ENCODE assay signal across 23 cellular contexts in genomic region chr4:3676196-3676595, GRCh38.
DNase-seq lines count a peak whose midpoint lies in the region; ATAC-seq, FAIRE-seq and TF ChIP-seq lines count a peak whose summit lies in the region.
"Had no signal": no experiment of that assay in that cellular context is flagged by ENCODE, and none has a peak within 500 bp of the region (broad histone marks: within the 10 kb centered on the region; RNA-seq: fewer than 3 reads in every experiment).

No MANE protein-coding gene starts in this region.

- no peaks in the 10 kb centered on the region for H3K36me3 ChIP-seq in kidney (ENCODE audit: control insufficient read depth in 1 of 2, insufficient read depth in 2 of 2, low read length in 2 of 2)

- DNase-seq in Right ventricle myocardium inferior (ENCODE audit: missing footprints) (peak; percentile 33), Right ventricle myocardium superior (no peak), COLO668 (lab: John Stamatoyannopoulos, UW; ENCODE audit: unreplicated experiment) (peak; percentile 16), kidney (peak; percentile 34), posterior vena cava (ENCODE audit: low spot score) (peak; percentile 70), NCI-H510A (lab: John Stamatoyannopoulos, UW) (no peak), T-helper 2 cell (no peak), NCI-H82 (lab: John Stamatoyannopoulos, UW) (no peak)
- DNase-seq: 8988T; ACHN; Calu3; CD4-positive, alpha-beta memory T cell; DMS79 treated with DMSO at 0.1 percent for 48 hours; GF-D8; GOT3; NCI-H1092 treated with DMSO at 0.1 percent for 48 hours; NCI-H1436 treated with DMSO at 0.1 percent for 48 hours; NCI-H187 treated with DMSO at 0.1 percent for 48 hours; NCI-H446; NCI-H526; PC-9; SHP77 had no signal

- no peak overlapping the region for H3K27ac ChIP-seq in kidney (ENCODE audit: low read depth in 2 of 2, low read length in 2 of 2)
- H3K27ac ChIP-seq: PC-9 had no signal

- peaks cover 0 to 4% of the 10 kb centered on the region in 2 donors for H3K9me3 ChIP-seq in kidney (ENCODE audit: control insufficient read depth in 1 of 2, low read length in 2 of 2)

- FAIRE-seq in kidney (lab: Jason Lieb, UNC), result no peak
- FAIRE-seq: GM12891 had no signal

- no peak overlapping the region for H3K4me3 ChIP-seq in kidney (ENCODE audit: low read length in 2 of 2)
- H3K4me3 ChIP-seq: PC-9 had no signal

- no peak for ATAC-seq in Right ventricle myocardium inferior
- no peak for ATAC-seq in Right ventricle myocardium superior (ENCODE audit: poor library complexity)

- peaks cover 5 to 7% of the 10 kb centered on the region in 2 donors for H3K4me1 ChIP-seq in kidney (ENCODE audit: control insufficient read depth in 1 of 2, insufficient read depth in 1 of 2, low read depth in 1 of 2, low read length in 2 of 2)

- H3K9ac ChIP-seq in kidney (ENCODE audit: low read length in 2 of 2), result no peak overlapping the region

- no peak for TF ChIP-seq CTCF in kidney (IDR thresholded peaks at IDR 0.05; ENCODE audit: borderline replicate concordance, extremely low read depth, insufficient read depth)

- intact Hi-C loops in Right ventricle myocardium inferior (cut with DNase I) (no loop called here), Right ventricle myocardium superior (cut with DNase I) (no loop called here), kidney (cut with DNase I) (no loop called here), posterior vena cava (cut with DNase I) (no loop called here)

Comparison
In these comparisons a context has a peak if more than half of its experiments do, and no peak if none do; other contexts are left out.
1. DNase-seq: peak in Right ventricle myocardium inferior (single experiment), COLO668 (single experiment), kidney (single experiment) and posterior vena cava (single experiment); none in Right ventricle myocardium superior (single experiment), NCI-H510A (single experiment), T-helper 2 cell (0 of 5) and NCI-H82 (single experiment).